ENCODE assay signal across 22 cellular contexts in the genomic region with DNA sequence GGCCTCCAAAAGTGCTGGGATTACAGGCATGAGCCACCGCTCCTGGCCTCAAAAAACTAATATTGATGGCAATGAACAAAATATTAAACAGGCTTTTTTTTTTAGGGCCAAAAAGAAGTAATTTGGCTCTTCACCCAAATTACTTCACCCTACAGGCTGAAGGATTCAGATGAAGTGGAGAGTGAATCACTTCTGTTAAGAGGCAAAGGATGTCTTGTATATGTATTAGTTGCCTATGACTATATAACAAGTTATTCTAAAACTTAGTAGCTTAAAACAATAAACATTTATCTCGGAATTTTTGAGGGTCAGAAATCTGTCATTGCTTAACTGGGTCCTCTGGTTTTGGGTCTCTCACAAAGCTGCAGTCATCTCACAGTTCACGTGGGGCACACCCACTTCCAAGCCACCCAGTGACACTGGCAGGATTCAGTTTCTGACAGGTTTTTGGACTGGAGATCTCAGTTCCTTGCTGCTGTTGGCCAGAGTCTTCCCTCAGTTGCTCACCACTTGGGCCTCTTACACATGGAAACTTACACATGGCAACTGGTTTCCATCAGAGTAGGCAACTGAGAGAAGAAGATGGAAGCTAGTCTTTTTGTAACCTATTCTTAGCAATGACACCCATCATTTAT.
A peak's percentile ranks its signal among the peaks of the same experiment; 100 is the strongest.
DNase-seq lines count a peak whose midpoint lies in the region; ATAC-seq and TF ChIP-seq lines count a peak whose summit lies in the region.
"Had no signal": no experiment of that assay in that cellular context is flagged by ENCODE, and none has a peak within 500 bp of the region (broad histone marks: within the 10 kb centered on the region; RNA-seq: fewer than 3 reads in every experiment).

No MANE protein-coding gene starts in this region.

- peaks cover 5% of the 10 kb centered on the region for H3F3A ChIP-seq in smooth muscle cell (ENCODE audit: low read depth)

- H3K9me3 ChIP-seq in smooth muscle cell (replicated peaks; ENCODE audit: low read depth) (no peaks in the 10 kb centered on the region), thyroid gland (no peaks in the 10 kb centered on the region)
- H3K9me3 ChIP-seq: thoracic aorta had no signal

- DNase-seq in activated naive CD4-positive, alpha-beta T cell treated with anti-CD3 and anti-CD28 coated beads, Interleukin-2, amount 10 ng/mL, durations not matched to agents 7 days and 5 days: no peak
- peak; percentile 39 for DNase-seq in Daoy (ENCODE audit: low read depth)
- no peak for DNase-seq in smooth muscle cell (lab: John Stamatoyannopoulos, UW; ENCODE audit: unreplicated experiment)
- DNase-seq in glutamatergic neuron: no peak
- DNase-seq in thyroid gland: no peak
- no peak for DNase-seq in SK-N-DZ (ENCODE audit: low spot score)
- DNase-seq: ACHN; activated CD4-positive, alpha-beta T cell treated with anti-CD3 and anti-CD28 coated beads, Interleukin-2, amount 10 ng/mL, durations not matched to agents 24 days and 14 days; DMS153; GF-D8; H9; NCI-H2081 treated with DMSO at 0.1 percent for 48 hours; NCI-H510A treated with DMSO at 0.1 percent for 48 hours; PC-9; SHP77 treated with DMSO at 0.1 percent for 48 hours; stimulated activated naive B cell treated with anti-CD40 and anti-IgM and Interleukin-4, amounts not matched to agents 10 μg/mL and 1 μg/mL and 100 μg/mL, for 72 hours had no signal

- no peaks in the 10 kb centered on the region for H4K20me1 ChIP-seq in smooth muscle cell (ENCODE audit: low read depth)

- H3K4me2 ChIP-seq in smooth muscle cell: no peak overlapping the region
- H3K4me2 ChIP-seq: PC-9 had no signal

- H3K4me1 Mint-ChIP-seq in activated naive CD4-positive, alpha-beta T cell treated with anti-CD3 and anti-CD28 coated beads, Interleukin-2, amount 50 U/mL, for 24 hours: peaks cover 83% of the 10 kb centered on the region
- peaks cover 58% of the 10 kb centered on the region for H3K4me1 Mint-ChIP-seq in activated naive CD4-positive, alpha-beta T cell treated with anti-CD3 and anti-CD28 coated beads, Interleukin-2, amount 10 ng/mL, durations not matched to agents 7 days and 5 days
- H3K4me1 Mint-ChIP-seq in activated T-helper 17 cell treated with anti-CD3 and anti-CD28 coated beads, Interleukin-2, amount 50 U/mL, for 72 hours: peaks cover 62% of the 10 kb centered on the region
- H3K4me1 Mint-ChIP-seq in glutamatergic neuron (ENCODE audit: low read depth, unreplicated experiment): no peaks in the 10 kb centered on the region
- H3K4me1 Mint-ChIP-seq: brain had no signal

- no peak overlapping the region for H3K9ac ChIP-seq in smooth muscle cell (ENCODE audit: low read depth)
- H3K9ac ChIP-seq: BLaER1 treated with 17β-estradiol and CSF1 and Interleukin-3, amounts not matched to agents 10 nM and 100 nM had no signal

- no peaks in the 10 kb centered on the region for H3K4me1 ChIP-seq in smooth muscle cell (ENCODE audit: low read depth)
- peaks cover 0 to 3% of the 10 kb centered on the region in 2 donors for H3K4me1 ChIP-seq in thyroid gland

- H3K27ac ChIP-seq in smooth muscle cell (ENCODE audit: low read depth): peak overlapping the region; percentile 60
- H3K27ac ChIP-seq in thyroid gland: no peak overlapping the region
- H3K27ac ChIP-seq: coronary artery, PC-9, thoracic aorta had no signal

- H3K36me3 ChIP-seq in smooth muscle cell (ENCODE audit: low read depth) (no peaks in the 10 kb centered on the region), thyroid gland (no peaks in the 10 kb centered on the region)
- H3K36me3 ChIP-seq: thoracic aorta had no signal

- CTCF ChIA-PET in activated naive CD4-positive, alpha-beta T cell treated with anti-CD3 and anti-CD28 coated beads, Interleukin-2, amount 10 ng/mL, durations not matched to agents 7 days and 5 days (lab: Charles Lee): interaction anchor here (0.8 to 2.0 kb wide), 4 partner anchors 66 to 305 kb away, joined by 3 to 5 read pairs (median 4); a partner anchor contains a TSS

- intact Hi-C loops in thyroid gland (cut with DNase I): no loop called here

- no peaks in the 10 kb centered on the region for H3K27me3 ChIP-seq in smooth muscle cell (ENCODE audit: low read depth)
- H3K27me3 ChIP-seq in thyroid gland: no peaks in the 10 kb centered on the region
- H3K27me3 ChIP-seq: BLaER1 treated with 17β-estradiol and CSF1 and Interleukin-3, amounts not matched to agents 10 nM and 100 nM had no signal

- H3K79me2 ChIP-seq in smooth muscle cell (ENCODE audit: low read depth): no peaks in the 10 kb centered on the region

- TF ChIP-seq POLR2A in thyroid gland (IDR thresholded peaks at IDR 0.05): no peak

- H3K4me3 ChIP-seq in smooth muscle cell (no peak overlapping the region), thyroid gland (replicated peaks in 1 of 3) (no peak overlapping the region)
- H3K4me3 ChIP-seq: BLaER1 treated with 17β-estradiol and CSF1 and Interleukin-3, amounts not matched to agents 10 nM and 100 nM; coronary artery; PC-9; thoracic aorta had no signal

- H2AFZ ChIP-seq in smooth muscle cell (ENCODE audit: low read depth): no peak overlapping the region
- H2AFZ ChIP-seq: PC-9 had no signal

- H3K4me3 Mint-ChIP-seq in activated naive CD4-positive, alpha-beta T cell treated with anti-CD3 and anti-CD28 coated beads, Interleukin-2, amount 50 U/mL, for 24 hours: no peak overlapping the region
- H3K4me3 Mint-ChIP-seq in activated naive CD4-positive, alpha-beta T cell treated with anti-CD3 and anti-CD28 coated beads, Interleukin-2, amount 10 ng/mL, durations not matched to agents 7 days and 5 days: no peak overlapping the region
- H3K4me3 Mint-ChIP-seq in activated T-helper 17 cell treated with anti-CD3 and anti-CD28 coated beads, Interleukin-2, amount 50 U/mL, for 72 hours: peak overlapping the region; percentile 58
- no peak overlapping the region for H3K4me3 Mint-ChIP-seq in glutamatergic neuron (ENCODE audit: unreplicated experiment)
- H3K4me3 Mint-ChIP-seq: activated CD4-positive, alpha-beta T cell treated with anti-CD3 and anti-CD28 coated beads, Interleukin-2, amount 10 ng/mL, durations not matched to agents 24 days and 14 days; brain; H9; stimulated activated naive B cell treated with anti-CD40 and anti-IgM and Interleukin-4, amounts not matched to agents 10 μg/mL and 1 μg/mL and 100 μg/mL, for 72 hours had no signal

- H3K27ac Mint-ChIP-seq in activated naive CD4-positive, alpha-beta T cell treated with anti-CD3 and anti-CD28 coated beads, Interleukin-2, amount 50 U/mL, for 24 hours: peak overlapping the region; percentile 71
- no peak overlapping the region for H3K27ac Mint-ChIP-seq in activated naive CD4-positive, alpha-beta T cell treated with anti-CD3 and anti-CD28 coated beads, Interleukin-2, amount 10 ng/mL, durations not matched to agents 7 days and 5 days
- peak overlapping the region; percentile 84 for H3K27ac Mint-ChIP-seq in activated T-helper 17 cell treated with anti-CD3 and anti-CD28 coated beads, Interleukin-2, amount 50 U/mL, for 72 hours
- H3K27ac Mint-ChIP-seq in glutamatergic neuron (ENCODE audit: unreplicated experiment): no peak overlapping the region
- H3K27ac Mint-ChIP-seq: activated CD4-positive, alpha-beta T cell treated with anti-CD3 and anti-CD28 coated beads, Interleukin-2, amount 10 ng/mL, durations not matched to agents 24 days and 14 days; stimulated activated naive B cell treated with anti-CD40 and anti-IgM and Interleukin-4, amounts not matched to agents 10 μg/mL and 1 μg/mL and 100 μg/mL, for 72 hours had no signal

- H3K9me3 Mint-ChIP-seq in activated naive CD4-positive, alpha-beta T cell treated with anti-CD3 and anti-CD28 coated beads, Interleukin-2, amount 50 U/mL, for 24 hours: peaks cover 12% of the 10 kb centered on the region
- no peaks in the 10 kb centered on the region for H3K9me3 Mint-ChIP-seq in activated naive CD4-positive, alpha-beta T cell treated with anti-CD3 and anti-CD28 coated beads, Interleukin-2, amount 10 ng/mL, durations not matched to agents 7 days and 5 days
- peaks cover 5% of the 10 kb centered on the region for H3K9me3 Mint-ChIP-seq in activated T-helper 17 cell treated with anti-CD3 and anti-CD28 coated beads, Interleukin-2, amount 50 U/mL, for 72 hours
- no peaks in the 10 kb centered on the region for H3K9me3 Mint-ChIP-seq in glutamatergic neuron (ENCODE audit: unreplicated experiment)
- H3K9me3 Mint-ChIP-seq: stimulated activated naive B cell treated with anti-CD40 and anti-IgM and Interleukin-4, amounts not matched to agents 10 μg/mL and 1 μg/mL and 100 μg/mL, for 72 hours had no signal

- ATAC-seq in activated T-helper 17 cell treated with anti-CD3 and anti-CD28 coated beads, Interleukin-2, amount 50 U/mL, for 72 hours (replicated peaks): peak; percentile 62
- ATAC-seq: stimulated activated naive B cell treated with anti-CD40 and anti-IgM and Interleukin-4, amounts not matched to agents 10 μg/mL and 1 μg/mL and 100 μg/mL, for 72 hours had no signal

- 88% methylated on average over 3 of the region's 3 CpGs for WGBS in smooth muscle cell (ENCODE audit: low lambda C conversion rate)
- WGBS in thyroid gland, 2 donors: 89 to 95% methylated on average over 3 of the region's 3 CpGs

- TF ChIP-seq CTCF in smooth muscle cell (IDR thresholded peaks at IDR 0.05; ENCODE audit: borderline replicate concordance, insufficient read depth, poor library complexity, severe bottlenecking) (no peak), glutamatergic neuron (IDR thresholded peaks at IDR 0.05; ENCODE audit: partially characterized antibody, unreplicated experiment) (no peak), thyroid gland (IDR thresholded peaks at IDR 0.05) (no peak)

- H3K27me3 Mint-ChIP-seq in activated naive CD4-positive, alpha-beta T cell treated with anti-CD3 and anti-CD28 coated beads, Interleukin-2, amount 50 U/mL, for 24 hours: no peaks in the 10 kb centered on the region
- H3K27me3 Mint-ChIP-seq in activated naive CD4-positive, alpha-beta T cell treated with anti-CD3 and anti-CD28 coated beads, Interleukin-2, amount 10 ng/mL, durations not matched to agents 7 days and 5 days: no peaks in the 10 kb centered on the region
- no peaks in the 10 kb centered on the region for H3K27me3 Mint-ChIP-seq in activated T-helper 17 cell treated with anti-CD3 and anti-CD28 coated beads, Interleukin-2, amount 50 U/mL, for 72 hours
- peaks cover 3% of the 10 kb centered on the region for H3K27me3 Mint-ChIP-seq in glutamatergic neuron (ENCODE audit: unreplicated experiment)
- H3K27me3 Mint-ChIP-seq: activated CD4-positive, alpha-beta T cell treated with anti-CD3 and anti-CD28 coated beads, Interleukin-2, amount 10 ng/mL, durations not matched to agents 24 days and 14 days; brain; stimulated activated naive B cell treated with anti-CD40 and anti-IgM and Interleukin-4, amounts not matched to agents 10 μg/mL and 1 μg/mL and 100 μg/mL, for 72 hours had no signal

- H3K36me3 Mint-ChIP-seq in activated naive CD4-positive, alpha-beta T cell treated with anti-CD3 and anti-CD28 coated beads, Interleukin-2, amount 50 U/mL, for 24 hours: peaks cover 24% of the 10 kb centered on the region
- peaks cover 52% of the 10 kb centered on the region for H3K36me3 Mint-ChIP-seq in activated naive CD4-positive, alpha-beta T cell treated with anti-CD3 and anti-CD28 coated beads, Interleukin-2, amount 10 ng/mL, durations not matched to agents 7 days and 5 days
- H3K36me3 Mint-ChIP-seq in activated T-helper 17 cell treated with anti-CD3 and anti-CD28 coated beads, Interleukin-2, amount 50 U/mL, for 72 hours (ENCODE audit: low read depth): peaks cover 25% of the 10 kb centered on the region
- no peaks in the 10 kb centered on the region for H3K36me3 Mint-ChIP-seq in glutamatergic neuron (ENCODE audit: unreplicated experiment)
- H3K36me3 Mint-ChIP-seq: stimulated activated naive B cell treated with anti-CD40 and anti-IgM and Interleukin-4, amounts not matched to agents 10 μg/mL and 1 μg/mL and 100 μg/mL, for 72 hours had no signal

Comparison
In these comparisons a context has a peak if more than half of its experiments do, and no peak if none do; other contexts are left out.
1. H3K27ac Mint-ChIP-seq: peak in activated naive CD4-positive, alpha-beta T cell treated with anti-CD3 and anti-CD28 coated beads, Interleukin-2, amount 50 U/mL, for 24 hours (single experiment) and activated T-helper 17 cell treated with anti-CD3 and anti-CD28 coated beads, Interleukin-2, amount 50 U/mL, for 72 hours (single experiment); none in activated naive CD4-positive, alpha-beta T cell treated with anti-CD3 and anti-CD28 coated beads, Interleukin-2, amount 10 ng/mL, durations not matched to agents 7 days and 5 days (single experiment) and glutamatergic neuron (single experiment).